10 cellular contexts compared by ENCODE assay signal in the genomic region with DNA sequence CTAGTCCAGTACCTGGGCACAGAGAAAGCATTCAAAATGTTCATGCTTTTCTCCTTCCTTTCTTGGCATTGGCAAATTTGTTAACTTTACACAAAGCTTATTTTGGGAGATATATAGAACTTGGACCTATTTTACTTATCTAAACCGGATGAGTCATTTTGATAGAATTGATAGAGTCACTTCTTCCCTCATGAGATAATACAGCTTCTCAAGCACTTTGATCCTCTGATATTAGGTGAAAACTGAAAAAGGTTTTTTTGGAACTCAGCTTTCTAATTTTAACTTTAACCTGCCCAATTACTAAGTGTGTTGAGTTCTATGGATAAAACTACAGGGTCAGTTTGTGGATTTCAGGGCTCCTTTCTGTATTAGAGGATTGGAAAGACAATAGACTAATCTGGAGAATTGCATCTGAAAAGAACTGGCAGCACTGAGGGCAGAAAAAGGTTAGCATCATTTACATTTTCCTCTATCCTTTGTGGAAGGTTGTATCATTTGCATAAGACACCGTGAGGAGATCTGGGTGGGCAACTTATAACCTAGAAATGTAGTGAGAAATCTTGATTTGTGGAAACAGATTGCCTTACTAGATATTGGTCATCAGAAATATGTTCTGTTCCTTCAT. TPM values are rescaled to one million over a fixed set of nuclear protein-coding genes. Genes with fewer than 3 reads are reported as not detected.
DNase-seq lines count a peak whose midpoint lies in the region; ATAC-seq, FAIRE-seq and TF ChIP-seq lines count a peak whose summit lies in the region.
"Had no signal": no experiment of that assay in that cellular context is flagged by ENCODE, and none has a peak within 500 bp of the region (broad histone marks: within the 10 kb centered on the region; RNA-seq: fewer than 3 reads in every experiment).

No MANE protein-coding gene starts in this region.

- intact Hi-C loops in Caco-2 (cut with micrococcal nuclease; ENCODE audit: unreplicated experiment), result no loop called here

- no peak overlapping the region for H2AFZ ChIP-seq in Karpas-422 (ENCODE audit: low read length)

- H3K4me1 Mint-ChIP-seq in Caco-2 (ENCODE audit: low read depth, unreplicated experiment) (no peaks in the 10 kb centered on the region), chondrocyte (ENCODE audit: low read depth) (peaks cover 53% of the 10 kb centered on the region)
- H3K4me1 Mint-ChIP-seq in natural killer cell treated with Interleukin-12 subunit alpha and Interleukin-12 subunit beta and Interleukin-15 and Interleukin-18, amount 100 ng/mL, for 72 hours (ENCODE audit: low read depth in 2 of 2), result peaks cover 30 to 42% of the 10 kb centered on the region in 2 donors

- ATAC-seq in natural killer cell treated with Interleukin-12 subunit alpha and Interleukin-12 subunit beta and Interleukin-15 and Interleukin-18, amount 100 ng/mL, for 72 hours, result no peak
- no peak for ATAC-seq in GM21447 (IDR thresholded peaks at IDR 0.05; ENCODE audit: unreplicated experiment)

- POLR2A ChIA-PET in Caco-2 (lab: Charles Lee), result no interaction called here

- 0 out of 2 replicates have a peak overlapping the region, but pooled peaks have one; percentile 83 for H3K9ac ChIP-seq in Karpas-422 (ENCODE audit: low read length)

- peaks cover 4% of the 10 kb centered on the region; the same call in 1 of the 2 replicates for H4K20me1 ChIP-seq in Karpas-422 (ENCODE audit: insufficient read depth, low read depth, low read length)

- CTCF ChIA-PET in Caco-2 (lab: Charles Lee), result no interaction called here

- no peak for TF ChIP-seq CTCF in Caco-2 (IDR thresholded peaks at IDR 0.05; ENCODE audit: insufficient read depth in 1 of 2, low read depth in 1 of 2, low read length in 1 of 2, severe bottlenecking in 1 of 2, unreplicated experiment in 1 of 2)
- TF ChIP-seq CTCF in chondrocyte (IDR thresholded peaks at IDR 0.05), result no peak

- DNase-seq in Caco-2 (no peak), Karpas-422 (no peak), chondrocyte (ENCODE audit: low spot score) (no peak), HTR-8/SVneo (ENCODE audit: insufficient read length, low spot score) (no peak), mesenteric fat pad (ENCODE audit: low spot score) (no peak)
- DNase-seq in natural killer cell treated with Interleukin-12 subunit alpha and Interleukin-12 subunit beta and Interleukin-15 and Interleukin-18, amount 100 ng/mL, for 72 hours (ENCODE audit: low spot score), result no peak
- DNase-seq in activated CD4-positive, alpha-beta T cell treated with anti-CD3 and anti-CD28 coated beads for 4 hours, result no peak
- DNase-seq: NCI-H748 treated with DMSO at 0.1 percent for 48 hours; stimulated activated CD8-positive, alpha-beta memory T cell treated with anti-CD3 and anti-CD28 coated beads, Interleukin-4, amount 100 ng/mL, for 48 hours had no signal

- H3K4me1 ChIP-seq in Caco-2, result peaks cover 3% of the 10 kb centered on the region; the same call in 1 of the 2 replicates
- H3K4me1 ChIP-seq in Karpas-422 (ENCODE audit: low read length), result peaks cover 34% of the 10 kb centered on the region

- no peaks in the 10 kb centered on the region for H3K27me3 ChIP-seq in Caco-2 (replicated peaks; ENCODE audit: control insufficient read depth, insufficient read depth, low read length)
- H3K27me3 ChIP-seq in Karpas-422 (ENCODE audit: low read length), result no peaks in the 10 kb centered on the region

- no TSS peak for BruUV-seq in Caco-2 (replicated peaks; lab: Mats Ljungman, UMichigan)

- FAIRE-seq in HTR-8/SVneo (lab: Jason Lieb, UNC), result no peak

- no peak overlapping the region for H3K27ac ChIP-seq in Karpas-422 (ENCODE audit: low read length)

- H3K9me3 Mint-ChIP-seq in Caco-2 (ENCODE audit: unreplicated experiment), result no peaks in the 10 kb centered on the region
- no peaks in the 10 kb centered on the region for H3K9me3 Mint-ChIP-seq in chondrocyte (ENCODE audit: low read depth)
- no peaks in the 10 kb centered on the region for H3K9me3 Mint-ChIP-seq in natural killer cell treated with Interleukin-12 subunit alpha and Interleukin-12 subunit beta and Interleukin-15 and Interleukin-18, amount 100 ng/mL, for 72 hours

- H3K4me3 Mint-ChIP-seq in Caco-2 (ENCODE audit: unreplicated experiment), result peak overlapping the region; percentile 98
- H3K4me3 Mint-ChIP-seq in chondrocyte (ENCODE audit: unreplicated experiment), result peak overlapping the region; percentile 97
- peak overlapping the region; percentile 99 for H3K4me3 Mint-ChIP-seq in natural killer cell treated with Interleukin-12 subunit alpha and Interleukin-12 subunit beta and Interleukin-15 and Interleukin-18, amount 100 ng/mL, for 72 hours

- H3K79me2 ChIP-seq in Karpas-422 (ENCODE audit: low read length), result peaks cover 13% of the 10 kb centered on the region; the same call in 1 of the 2 replicates

- H3K27me3 Mint-ChIP-seq in Caco-2 (ENCODE audit: insufficient read depth, unreplicated experiment), result no peaks in the 10 kb centered on the region
- H3K27me3 Mint-ChIP-seq in chondrocyte (ENCODE audit: low read depth), result no peaks in the 10 kb centered on the region
- no peaks in the 10 kb centered on the region for H3K27me3 Mint-ChIP-seq in natural killer cell treated with Interleukin-12 subunit alpha and Interleukin-12 subunit beta and Interleukin-15 and Interleukin-18, amount 100 ng/mL, for 72 hours

- H3K36me3 ChIP-seq in Caco-2 (ENCODE audit: control insufficient read depth, insufficient read depth, low read length), result no peaks in the 10 kb centered on the region
- H3K36me3 ChIP-seq in Karpas-422 (ENCODE audit: insufficient read depth, low read length), result no peaks in the 10 kb centered on the region

- H3K4me3 ChIP-seq in Caco-2 (ENCODE audit: low read depth, low read length) (peak overlapping the region; percentile 85), Karpas-422 (ENCODE audit: low read length) (peak overlapping the region; percentile 79; the same call in 1 of the 2 replicates)

- H3K4me2 ChIP-seq in Karpas-422 (ENCODE audit: low read depth, low read length, poor library complexity, severe bottlenecking), result peak overlapping the region; percentile 71

- no peaks in the 10 kb centered on the region for H3K9me2 ChIP-seq in Karpas-422 (replicated peaks; ENCODE audit: insufficient read depth, low read length)

- H3K9me3 ChIP-seq in Caco-2, result no peaks in the 10 kb centered on the region
- H3K9me3 ChIP-seq in Karpas-422 (ENCODE audit: low read length), result no peaks in the 10 kb centered on the region

- H3K36me3 Mint-ChIP-seq in Caco-2 (ENCODE audit: insufficient read depth, unreplicated experiment) (peaks cover 14% of the 10 kb centered on the region), chondrocyte (ENCODE audit: low read depth) (no peaks in the 10 kb centered on the region)
- H3K36me3 Mint-ChIP-seq in natural killer cell treated with Interleukin-12 subunit alpha and Interleukin-12 subunit beta and Interleukin-15 and Interleukin-18, amount 100 ng/mL, for 72 hours, result no peaks in the 10 kb centered on the region

- H3K27ac Mint-ChIP-seq in Caco-2 (ENCODE audit: unreplicated experiment) (no peak overlapping the region), chondrocyte (ENCODE audit: unreplicated experiment) (peak overlapping the region; percentile 98)
- H3K27ac Mint-ChIP-seq in natural killer cell treated with Interleukin-12 subunit alpha and Interleukin-12 subunit beta and Interleukin-15 and Interleukin-18, amount 100 ng/mL, for 72 hours, result peak overlapping the region; percentile 96 to 97

RNA-seq across cellular contexts. Expression of a gene that starts 2.4 kb away (rescaled TPM):
- 9.9 and 11.5 TPM in 2 replicates for total RNA-seq in Caco-2 (2022)
- total RNA-seq in Karpas-422 (2014; rRNA removed; shearing (Covaris generic); ENCODE audit: low replicate concordance), result 10.8 and 10.9 TPM in 2 replicates
- total RNA-seq in chondrocyte, result 19.3 to 37.7 TPM (median 20.2 TPM) in 3 replicates
- total RNA-seq in natural killer cell treated with Interleukin-12 subunit alpha and Interleukin-12 subunit beta and Interleukin-15 and Interleukin-18, amount 100 ng/mL, for 72 hours, result 10 to 100 TPM; 21.6 to 23.1 TPM
- 15.3 TPM for total RNA-seq in mesenteric fat pad
